In the genomic region with DNA sequence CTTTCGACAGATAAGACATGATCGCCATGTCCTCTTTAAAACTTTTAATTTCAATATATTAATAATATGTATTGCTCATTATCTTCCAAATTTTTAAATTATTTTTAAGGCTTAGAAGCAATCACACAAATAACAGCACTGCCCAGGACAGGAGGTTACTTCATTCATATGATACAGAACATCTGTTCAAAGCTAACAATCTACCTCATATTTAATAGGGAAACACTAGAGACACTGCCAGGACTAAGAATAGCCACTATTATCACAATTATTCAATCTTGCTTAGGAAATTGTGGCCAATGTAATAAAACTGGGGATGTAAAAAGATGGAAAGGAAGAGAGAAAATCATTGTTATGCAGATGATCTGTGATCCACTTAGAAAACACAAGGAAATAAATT, we compare ENCODE assay signal across 31 cellular contexts. TPM values are rescaled to one million over a fixed set of nuclear protein-coding genes. Genes with fewer than 3 reads are reported as not detected.
"Had no signal": no experiment of that assay in that cellular context is flagged by ENCODE, and none has a peak within 500 bp of the region (broad histone marks: within the 10 kb centered on the region; RNA-seq: fewer than 3 reads in every experiment).

No MANE protein-coding gene starts in this region.

- H2AFZ ChIP-seq: neural progenitor cell, parathyroid adenoma had no signal

- H3K36me3 ChIP-seq: neural progenitor cell, sigmoid colon, stomach, thyroid gland, vagina had no signal

- DNase-seq: effector memory CD8-positive, alpha-beta T cell; erythroblast; head of caudate nucleus; kidney; left colon; mucosa of descending colon; naive B cell; sigmoid colon; stimulated activated CD4-positive, alpha-beta T cell treated with anti-CD3 and anti-CD28 coated beads, Interleukin-2, amount 100 ng/mL, for 24 hours; stimulated activated CD4-positive, alpha-beta T cell treated with anti-CD3 and anti-CD28 coated beads, Interleukin-4, amount 100 ng/mL, for 24 hours; stimulated activated naive CD4-positive, alpha-beta T cell treated with Interleukin-2 at 50 U/mL for 16 hours; stomach; thyroid gland; trophoblast cell had no signal

- H3K27ac ChIP-seq: coronary artery, neural progenitor cell, parathyroid adenoma, stomach, thyroid gland, vagina had no signal

- ATAC-seq: effector memory CD8-positive, alpha-beta T cell; left colon; mucosa of descending colon; natural killer cell treated with Interleukin-12 subunit alpha and Interleukin-12 subunit beta and Interleukin-15 and Interleukin-18, amount 100 ng/mL, for 72 hours; stimulated activated effector memory CD8-positive, alpha-beta T cell treated with anti-CD3 and anti-CD28 coated beads, Interleukin-12 subunit alpha, Interleukin-12 subunit beta, amount 100 ng/mL, for 72 hours had no signal

- H3K9ac ChIP-seq: neural progenitor cell, parathyroid adenoma had no signal

- H3K27me3 ChIP-seq: neural progenitor cell, sigmoid colon, stomach, thyroid gland, vagina had no signal

- H3K4me1 ChIP-seq: neural progenitor cell, parathyroid adenoma, stomach, thyroid gland had no signal

- H3K79me2 ChIP-seq: parathyroid adenoma had no signal

- H3K4me2 ChIP-seq: neural progenitor cell had no signal

- H3K4me3 ChIP-seq: coronary artery, lung, mucosa of descending colon, neural progenitor cell, sigmoid colon, stomach, thyroid gland, vagina had no signal

- H3K9me3 ChIP-seq: mucosa of descending colon, sigmoid colon, stomach, thyroid gland, vagina had no signal

RNA-seq across cellular contexts. Expression of gene CLCA1, which starts 10.0 kb away (rescaled TPM):
- total RNA-seq: dermis microvascular lymphatic vessel endothelial cell; fibroblast of villous mesenchyme; frontal cortex; glomerular endothelial cell; kidney; liver; mesothelial cell of epicardium; natural killer cell treated with Interleukin-12 subunit alpha and Interleukin-12 subunit beta and Interleukin-15 and Interleukin-18, amount 100 ng/mL, for 72 hours; osteoblast; progenitor cell of endocrine pancreas; skeletal muscle tissue; temporal lobe; thyroid gland; vagina had no signal
- polyA plus RNA-seq: liver had no signal

RNA-seq across cellular contexts. Expression of gene CLCA2, which starts 54.8 kb away (rescaled TPM):
- total RNA-seq: frontal cortex; kidney; liver; natural killer cell treated with Interleukin-12 subunit alpha and Interleukin-12 subunit beta and Interleukin-15 and Interleukin-18, amount 100 ng/mL, for 72 hours; progenitor cell of endocrine pancreas; sigmoid colon; skeletal muscle tissue; thyroid gland had no signal
- polyA plus RNA-seq: liver had no signal
